10 cellular contexts compared by ENCODE assay signal in genomic region chr1:203486618-203487370, GRCh38. TPM values are rescaled to one million over a fixed set of nuclear protein-coding genes. Genes with fewer than 3 reads are reported as not detected.
DNase-seq lines count a peak whose midpoint lies in the region; ATAC-seq and TF ChIP-seq lines count a peak whose summit lies in the region.
"Had no signal": no experiment of that assay in that cellular context is flagged by ENCODE, and none has a peak within 500 bp of the region (broad histone marks: within the 10 kb centered on the region; RNA-seq: fewer than 3 reads in every experiment).

No MANE protein-coding gene starts in this region.

- H3K4me3 Mint-ChIP-seq in CD4-positive, CD25-positive, alpha-beta regulatory T cell, result peak overlapping the region in 3 of 4 donors; percentile 68 to 83 (median 75)
- no peak overlapping the region for H3K4me3 Mint-ChIP-seq in osteocyte (ENCODE audit: unreplicated experiment)

- WGBS in esophagus squamous epithelium, 2 donors, result 89 to 90% methylated on average over 20 to 26 of the region's 28 CpGs

- H3K4me1 Mint-ChIP-seq in CD4-positive, CD25-positive, alpha-beta regulatory T cell, result peaks cover 0 to 18% (median 2%) of the 10 kb centered on the region in 4 donors
- peaks cover 11% of the 10 kb centered on the region for H3K4me1 Mint-ChIP-seq in osteocyte (ENCODE audit: unreplicated experiment)

- H3K36me3 Mint-ChIP-seq in CD4-positive, CD25-positive, alpha-beta regulatory T cell, result no peaks in the 10 kb centered on the region
- no peaks in the 10 kb centered on the region for H3K36me3 Mint-ChIP-seq in osteocyte (ENCODE audit: unreplicated experiment)
- H3K36me3 Mint-ChIP-seq: activated naive CD4-positive, alpha-beta T cell treated with anti-CD3 and anti-CD28 coated beads, Interleukin-2, amount 50 U/mL, for 72 hours had no signal

- TF ChIP-seq CTCF in Peyer's patch (IDR thresholded peaks at IDR 0.05), result no peak
- no peak for TF ChIP-seq CTCF in esophagus squamous epithelium (IDR thresholded peaks at IDR 0.05)
- TF ChIP-seq CTCF in osteocyte (IDR thresholded peaks at IDR 0.05), result no peak

- H3K27me3 Mint-ChIP-seq in CD4-positive, CD25-positive, alpha-beta regulatory T cell, result peaks cover 4% of the 10 kb centered on the region
- peaks cover 9% of the 10 kb centered on the region for H3K27me3 Mint-ChIP-seq in osteocyte (ENCODE audit: unreplicated experiment)

- H3K4me3 ChIP-seq in CD4-positive, CD25-positive, alpha-beta regulatory T cell (ENCODE audit: low read depth, low read length), result no peak overlapping the region
- H3K4me3 ChIP-seq in Peyer's patch, result peak overlapping the region in 1 of 4 donors; percentile 46
- peak overlapping the region in 3 of 4 donors; percentile 44 to 64 (median 45) for H3K4me3 ChIP-seq in esophagus squamous epithelium

- H3K9me3 Mint-ChIP-seq in CD4-positive, CD25-positive, alpha-beta regulatory T cell, result no peaks in the 10 kb centered on the region
- no peaks in the 10 kb centered on the region for H3K9me3 Mint-ChIP-seq in osteocyte (ENCODE audit: unreplicated experiment)
- H3K9me3 Mint-ChIP-seq: activated naive CD4-positive, alpha-beta T cell treated with anti-CD3 and anti-CD28 coated beads, Interleukin-2, amount 50 U/mL, for 72 hours had no signal

- TF ChIP-seq POLR2A in Peyer's patch (IDR thresholded peaks at IDR 0.05) (no peak), esophagus squamous epithelium (IDR thresholded peaks at IDR 0.05) (no peak)

- DNase-seq in CD4-positive, CD25-positive, alpha-beta regulatory T cell, result no peak
- no peak for DNase-seq in Peyer's patch
- no peak for DNase-seq in esophagus squamous epithelium (lab: John Stamatoyannopoulos, UW)
- DNase-seq in osteocyte (ENCODE audit: extremely low spot score, unreplicated experiment), result no peak
- DNase-seq in stimulated activated CD4-positive, alpha-beta T cell treated with anti-CD3 and anti-CD28 coated beads, Interleukin-15, amount 100 ng/mL, for 24 hours, result no peak
- no peak for DNase-seq in midbrain (lab: John Stamatoyannopoulos, UW)
- no peak for DNase-seq in activated CD4-positive, CD25-positive, alpha-beta regulatory T cell treated with anti-CD3 and anti-CD28 coated beads, Interleukin-2, amount 50 U/mL, for 72 hours
- no peak for DNase-seq in LoVo (ENCODE audit: low spot score)

- peak overlapping the region; percentile 5 for H3K27ac ChIP-seq in CD4-positive, CD25-positive, alpha-beta regulatory T cell (ENCODE audit: insufficient read depth, low read length, poor library complexity, severe bottlenecking)
- H3K27ac ChIP-seq in Peyer's patch (peak overlapping the region; percentile 16 to 72 (median 58)), esophagus squamous epithelium (peak overlapping the region; percentile 73 to 88 (median 82))

- no peak for ATAC-seq in CD4-positive, CD25-positive, alpha-beta regulatory T cell (ENCODE audit: low read depth in 2 of 2)

- H3K27me3 ChIP-seq in CD4-positive, CD25-positive, alpha-beta regulatory T cell (ENCODE audit: control insufficient read depth, insufficient read depth, low read length), result no peaks in the 10 kb centered on the region
- H3K27me3 ChIP-seq in Peyer's patch (no peaks in the 10 kb centered on the region), esophagus squamous epithelium (peaks cover 0 to 6% (median 0%) of the 10 kb centered on the region in 4 donors)

- intact Hi-C loops in esophagus squamous epithelium (cut with DNase I), result loop anchor here (5.0 kb wide), 1 partner anchor 144 kb away; no protein-coding TSS in a partner anchor

- peaks cover 8% of the 10 kb centered on the region for H3K4me1 ChIP-seq in CD4-positive, CD25-positive, alpha-beta regulatory T cell (ENCODE audit: control insufficient read depth, insufficient read depth, low read length, poor library complexity, severe bottlenecking)
- H3K4me1 ChIP-seq in Peyer's patch (peaks cover 0 to 8% (median 2%) of the 10 kb centered on the region in 4 donors), esophagus squamous epithelium (peaks cover 11 to 54% (median 17%) of the 10 kb centered on the region in 3 donors)

- peak overlapping the region in 1 of 3 donors; percentile 87 for H3K27ac Mint-ChIP-seq in CD4-positive, CD25-positive, alpha-beta regulatory T cell
- peak overlapping the region; percentile 85 for H3K27ac Mint-ChIP-seq in osteocyte (ENCODE audit: unreplicated experiment)

- no peaks in the 10 kb centered on the region for H3K9me3 ChIP-seq in CD4-positive, CD25-positive, alpha-beta regulatory T cell (ENCODE audit: control insufficient read depth in 2 of 2, low read length in 2 of 2)
- H3K9me3 ChIP-seq in Peyer's patch, result no peaks in the 10 kb centered on the region
- no peaks in the 10 kb centered on the region for H3K9me3 ChIP-seq in esophagus squamous epithelium

- H3K36me3 ChIP-seq in CD4-positive, CD25-positive, alpha-beta regulatory T cell (ENCODE audit: control insufficient read depth, insufficient read depth, low read length), result no peaks in the 10 kb centered on the region
- H3K36me3 ChIP-seq in Peyer's patch, result no peaks in the 10 kb centered on the region
- H3K36me3 ChIP-seq in esophagus squamous epithelium, result peaks cover 0 to 16% (median 0%) of the 10 kb centered on the region in 3 donors

RNA-seq across cellular contexts. Expression of gene OPTC, which starts 7.2 kb away (rescaled TPM):
- total RNA-seq in CD4-positive, CD25-positive, alpha-beta regulatory T cell, result not detected
- not detected for polyA plus RNA-seq in CD4-positive, CD25-positive, alpha-beta regulatory T cell
- total RNA-seq in Peyer's patch (not detected), esophagus squamous epithelium (not detected), osteocyte (not detected in 2 replicates)
- total RNA-seq: activated naive CD4-positive, alpha-beta T cell treated with anti-CD3 and anti-CD28 coated beads, Interleukin-2, amount 50 U/mL, for 72 hours had no signal
- polyA plus RNA-seq: neural cell had no signal

RNA-seq across cellular contexts. Expression of gene PRELP, which starts 11.2 kb away (rescaled TPM):
- not detected for total RNA-seq in CD4-positive, CD25-positive, alpha-beta regulatory T cell
- not detected for polyA plus RNA-seq in CD4-positive, CD25-positive, alpha-beta regulatory T cell
- 10 to 100 TPM in 3 of 4 donors, 1 to 10 TPM in 1; 4.2 to 38.3 (median 18.0) TPM for total RNA-seq in Peyer's patch
- total RNA-seq in esophagus squamous epithelium, result 10 to 100 TPM in 2 of 4 donors, 1 to 10 TPM in 2; 2.2 to 71.0 (median 9.1) TPM
- 0.94 and 1.0 TPM in 2 replicates for total RNA-seq in osteocyte
- polyA plus RNA-seq: neural cell had no signal

Comparison
In these comparisons a context has a peak if more than half of its experiments do, and no peak if none do; other contexts are left out.
1. H3K27ac ChIP-seq: peak in every context shown above with its lines; median percentile 82 in esophagus squamous epithelium; 58 in Peyer's patch; 5 in CD4-positive, CD25-positive, alpha-beta regulatory T cell.